Comparison of ENCODE assay signal across 22 cellular contexts in the genomic region with DNA sequence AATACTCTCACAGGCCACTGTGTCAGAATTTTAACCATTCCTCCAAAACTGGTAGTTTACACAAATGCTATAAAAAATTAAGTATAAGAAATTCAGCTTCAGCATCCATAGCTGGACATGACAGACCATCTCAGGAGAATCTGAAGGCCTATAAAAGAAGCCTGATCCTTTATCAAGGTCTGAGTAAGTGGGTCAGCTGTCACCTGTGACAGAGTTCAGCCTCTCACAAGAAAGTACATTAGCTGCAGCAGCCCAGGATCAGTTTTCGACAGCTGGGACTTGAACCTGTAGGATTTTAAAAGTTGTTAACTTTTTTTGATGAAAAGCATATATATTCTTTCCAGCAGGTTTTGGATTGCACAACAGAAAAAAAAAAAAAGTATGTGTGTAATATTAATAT.
"Had no signal": no experiment of that assay in that cellular context is flagged by ENCODE, and none has a peak within 500 bp of the region (broad histone marks: within the 10 kb centered on the region; RNA-seq: fewer than 3 reads in every experiment).

No MANE protein-coding gene starts in this region.

- H3K4me3 ChIP-seq: dorsolateral prefrontal cortex, gastrocnemius medialis, mucosa of descending colon, prostate gland, right atrium auricular region, stomach, tibial artery had no signal

- DNase-seq: dorsolateral prefrontal cortex; effector CD4-positive, alpha-beta T cell; endodermal cell; foreskin fibroblast; gastrocnemius medialis; head of caudate nucleus; mesenchymal stem cell; mucosa of descending colon; naive thymus-derived CD4-positive, alpha-beta T cell; nucleus accumbens; stimulated activated CD4-positive, alpha-beta T cell treated with anti-CD3 and anti-CD28 coated beads, Interleukin-2, amount 100 ng/mL, for 24 hours; stimulated activated CD4-positive, alpha-beta T cell treated with anti-CD3 and anti-CD28 coated beads, Interleukin-4, amount 100 ng/mL, for 24 hours; stimulated activated naive CD4-positive, alpha-beta T cell treated with Interleukin-2 at 50 U/mL for 16 hours; stomach; tibial artery had no signal

- H3K27ac ChIP-seq: dorsolateral prefrontal cortex, epithelial cell of prostate, gastrocnemius medialis, prostate gland, right atrium auricular region, tibial artery had no signal

- H3K36me3 ChIP-seq: gastrocnemius medialis, prostate gland, right atrium auricular region, stomach, tibial artery had no signal

- H3K9me3 ChIP-seq: gastrocnemius medialis, mucosa of descending colon, prostate gland, right atrium auricular region, stomach, tibial artery had no signal

- ATAC-seq: esophagus mucosa; gastrocnemius medialis; left lobe of liver; mucosa of descending colon; naive thymus-derived CD4-positive, alpha-beta T cell; sciatic nerve; stimulated activated effector memory CD8-positive, alpha-beta T cell treated with anti-CD3 and anti-CD28 coated beads, Interleukin-12 subunit alpha, Interleukin-12 subunit beta, amount 100 ng/mL, for 72 hours had no signal

- H3K27me3 ChIP-seq: dorsolateral prefrontal cortex, gastrocnemius medialis, right atrium auricular region, stomach, tibial artery had no signal
